ENCODE assay signal across 8 cellular contexts in the genomic region with DNA sequence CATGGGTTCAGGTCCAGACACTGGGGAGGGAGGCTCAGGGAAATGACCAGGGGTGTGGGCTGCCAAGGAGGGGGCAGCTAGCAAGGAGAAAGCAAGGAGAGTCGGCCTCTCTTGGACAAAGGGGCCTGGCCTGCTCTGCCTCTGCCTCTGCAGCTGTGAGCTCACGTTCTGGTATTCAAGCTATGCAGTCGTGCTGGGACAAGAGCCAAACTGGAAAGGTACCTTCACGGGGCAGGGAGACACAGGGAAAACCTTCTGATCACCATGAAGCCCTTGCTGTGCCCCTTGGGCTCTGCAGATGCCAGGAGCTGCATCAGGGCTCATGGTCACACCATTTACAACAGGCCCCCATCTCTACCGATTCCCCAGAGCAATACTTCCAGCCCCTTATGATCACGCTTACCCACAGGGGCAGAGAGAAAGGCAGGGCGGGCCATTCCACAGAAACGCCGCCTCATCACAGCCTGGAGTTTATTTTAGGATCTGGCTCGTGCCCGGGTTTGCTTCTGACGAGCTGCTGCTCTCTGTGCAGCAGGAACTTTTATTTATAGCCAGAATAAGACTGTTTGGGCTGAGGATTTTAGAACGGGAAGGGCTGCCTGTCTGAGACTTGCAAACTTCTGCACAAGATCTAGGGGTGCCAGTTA.
DNase-seq lines count a peak whose midpoint lies in the region; ATAC-seq and TF ChIP-seq lines count a peak whose summit lies in the region.

No MANE protein-coding gene starts in this region.

- H4K20me1 ChIP-seq in PC-9 (ENCODE audit: insufficient read depth), result no peaks in the 10 kb centered on the region

- POLR2A ChIA-PET in PC-9 (lab: Charles Lee; ENCODE audit: unreplicated experiment), result interaction anchor here (0.5 to 1.0 kb wide), 5 partner anchors 49 to 611 kb away, joined by 3 to 12 read pairs (median 5); a partner anchor contains a TSS

- no peak overlapping the region for H2AFZ ChIP-seq in PC-9

- peaks cover 20% of the 10 kb centered on the region for H3F3A ChIP-seq in PC-9 (ENCODE audit: insufficient read depth, low read depth)

- peak overlapping the region; percentile 34; the same call in 1 of the 2 replicates for H3K4me3 ChIP-seq in PC-9
- H3K4me3 ChIP-seq in mucosa of rectum (ENCODE audit: low read length in 2 of 2), result no peak overlapping the region

- no peaks in the 10 kb centered on the region for H3K79me2 ChIP-seq in PC-9 (ENCODE audit: low read depth)

- DNase-seq in AG09319 (ENCODE audit: extremely low read depth, low read depth) (peak; percentile 44), PC-9 (peak; percentile 78 to 85), epithelial cell of prostate (ENCODE audit: low read depth, low spot score) (peak; percentile 37), SHP77 treated with DMSO at 0.1 percent for 48 hours (lab: John Stamatoyannopoulos, UW) (no peak), OCI-M1 (lab: John Stamatoyannopoulos, UW) (no peak)
- no peak for DNase-seq in stimulated activated naive CD4-positive, alpha-beta T cell (lab: John Stamatoyannopoulos, UW)

- H3K27ac ChIP-seq in PC-9, result peak overlapping the region; percentile 44; the same call in 1 of the 2 replicates
- peak overlapping the region; percentile 45 for H3K27ac ChIP-seq in epithelial cell of prostate
- H3K27ac ChIP-seq in mucosa of rectum (ENCODE audit: low read depth in 2 of 2, low read length in 2 of 2), result peak overlapping the region; percentile 3 to 33

- no peaks in the 10 kb centered on the region for H3K27me3 ChIP-seq in PC-9 (ENCODE audit: insufficient read depth, low read depth)
- no peaks in the 10 kb centered on the region for H3K27me3 ChIP-seq in mucosa of rectum (ENCODE audit: control insufficient read depth in 2 of 2, insufficient read depth in 2 of 2, low read length in 2 of 2)

- TF ChIP-seq CTCF in AG09319 (IDR thresholded peaks at IDR 0.05; ENCODE audit: low read depth, low read length) (no peak), PC-9 (conservative IDR thresholded peaks at IDR 0.05) (no peak)

- H3K36me3 ChIP-seq in PC-9 (ENCODE audit: low read depth) (no peaks in the 10 kb centered on the region), mucosa of rectum (ENCODE audit: control insufficient read depth in 2 of 2, insufficient read depth in 2 of 2, low read length in 2 of 2) (peaks cover 43 to 56% of the 10 kb centered on the region in 2 donors)

- H3K9me2 ChIP-seq in PC-9 (ENCODE audit: insufficient read depth), result no peaks in the 10 kb centered on the region

- no peak for ATAC-seq in GM19324 (IDR thresholded peaks at IDR 0.05; ENCODE audit: low FRiP score, unreplicated experiment)

- H3K4me2 ChIP-seq in PC-9, result peak overlapping the region; percentile 69

- H3K4me1 ChIP-seq in PC-9 (replicated peaks; ENCODE audit: insufficient read depth) (peaks cover 20% of the 10 kb centered on the region), mucosa of rectum (ENCODE audit: control insufficient read depth in 2 of 2, insufficient read depth in 2 of 2, low read length in 2 of 2) (peaks cover 6 to 14% of the 10 kb centered on the region in 2 donors)

- intact Hi-C loops in PC-9 (cut with micrococcal nuclease; ENCODE audit: unreplicated experiment), result loop anchor here (1.0 to 2.0 kb wide), 2 partner anchors 70 to 124 kb away; no protein-coding TSS in a partner anchor

- H3K9ac ChIP-seq in mucosa of rectum (ENCODE audit: low read depth in 1 of 2, low read length in 2 of 2), result peak overlapping the region in 1 of 2 donors; percentile 10

- no TSS peak for BruUV-seq in PC-9 (replicated peaks; lab: Mats Ljungman, UMichigan)

- H3K9me3 ChIP-seq in PC-9 (ENCODE audit: insufficient read depth, low read depth), result no peaks in the 10 kb centered on the region
- no peaks in the 10 kb centered on the region for H3K9me3 ChIP-seq in mucosa of rectum (ENCODE audit: control insufficient read depth in 2 of 2, low read length in 2 of 2)

- CTCF ChIA-PET in PC-9 (lab: Charles Lee), result interaction anchor here (0.6 to 1.0 kb wide), 2 partner anchors 17 to 429 kb away, joined by 3 read pairs; no protein-coding TSS in a partner anchor

Comparison
In these comparisons a context has a peak if more than half of its experiments do, and no peak if none do; other contexts are left out.
1. DNase-seq: peak in AG09319 (single experiment), PC-9 (2 of 2) and epithelial cell of prostate (single experiment); none in SHP77 treated with DMSO at 0.1 percent for 48 hours (single experiment), stimulated activated naive CD4-positive, alpha-beta T cell (0 of 6) and OCI-M1 (single experiment).
2. Peak in every context shown above with its lines, with median percentiles within 50 percentile points of each other: H3K27ac ChIP-seq.